ENCODE assay signal across 9 cellular contexts in the genomic region with DNA sequence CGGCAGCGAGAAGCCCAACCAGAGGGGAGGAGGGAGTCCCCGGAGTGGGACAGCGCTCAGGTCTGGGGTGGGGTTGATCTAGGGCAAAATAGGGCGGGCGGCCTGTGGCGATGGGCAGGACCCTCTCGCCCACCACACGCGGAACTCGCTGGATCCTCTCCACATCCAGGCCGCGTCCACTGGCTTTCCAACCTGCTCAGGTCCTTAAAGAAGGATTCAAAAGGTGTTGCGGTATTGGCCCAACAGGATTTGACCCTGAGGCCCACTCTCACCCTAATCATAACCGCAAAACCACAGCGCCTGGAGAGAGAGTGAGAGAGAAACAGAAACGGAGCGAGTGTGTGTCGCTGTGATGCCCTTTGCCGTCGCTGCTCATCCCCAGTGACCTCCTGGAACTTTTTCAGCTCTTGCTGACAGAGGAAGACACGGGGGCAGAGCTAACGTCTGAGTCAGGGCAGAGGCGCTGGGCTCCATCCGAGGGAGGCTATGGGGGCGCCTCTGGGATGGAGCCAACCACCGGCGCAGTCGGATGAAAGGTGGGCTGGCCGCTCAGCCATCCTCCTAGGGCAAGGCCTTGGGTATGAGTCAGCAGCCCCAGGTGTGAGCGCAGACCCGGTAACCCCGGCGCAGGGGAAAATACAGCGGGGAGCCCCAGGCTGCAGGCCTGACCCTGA. TPM values are rescaled to one million over a fixed set of nuclear protein-coding genes. Genes with fewer than 3 reads are reported as not detected.
DNase-seq lines count a peak whose midpoint lies in the region; ATAC-seq, FAIRE-seq and TF ChIP-seq lines count a peak whose summit lies in the region.
"Had no signal": no experiment of that assay in that cellular context is flagged by ENCODE, and none has a peak within 500 bp of the region (broad histone marks: within the 10 kb centered on the region; RNA-seq: fewer than 3 reads in every experiment).

No MANE protein-coding gene starts in this region.

- no peak overlapping the region for H2BK120ac ChIP-seq in H1 (replicated peaks; ENCODE audit: low read depth, low read length)

- peak overlapping the region; percentile 91 for H3K27ac Mint-ChIP-seq in T-helper 17 cell

- H2BK15ac ChIP-seq in H1 (ENCODE audit: low read length): 0 out of 2 replicates have a peak overlapping the region, but pooled peaks have one; percentile 61

- in situ Hi-C loops in KBM-7 (cut with MboI; ENCODE audit: low pct_unique_long_range_greater_than_20kb, low sequenced_read_pairs): no loop called here

- H2BK5ac ChIP-seq in H1 (ENCODE audit: low read depth, low read length): peak overlapping the region; percentile 52; the same call in 1 of the 2 replicates

- no peaks in the 10 kb centered on the region for H4K20me1 ChIP-seq in H1 (replicated peaks in 1 of 2; ENCODE audit: control insufficient read depth in 1 of 2, insufficient read depth in 2 of 2, low read length in 2 of 2)

- H3K36me3 ChIP-seq in H1 (ENCODE audit: control insufficient read depth in 2 of 4, insufficient read depth in 4 of 4, low read length in 3 of 4) (no peaks in the 10 kb centered on the region), right atrium auricular region (no peaks in the 10 kb centered on the region)

- no peak; a peak in 1 of 3 replicates for TF ChIP-seq POLR2A in H1 (IDR thresholded peaks at IDR 0.05; ENCODE audit: control extremely low read depth in 1 of 2, low read depth in 2 of 2, low read length in 2 of 2)

- ATAC-seq in GM21619 (IDR thresholded peaks at IDR 0.05; ENCODE audit: unreplicated experiment) (peak; percentile 39), T-helper 17 cell (peak; percentile 82), GM21576 (IDR thresholded peaks at IDR 0.05; ENCODE audit: unreplicated experiment) (no peak)

- peak in 1 of 3 donors; percentile 38 for DNase-seq in T-helper 17 cell
- DNase-seq in H1 (ENCODE audit: low read depth in 1 of 2, low spot score in 2 of 2): no peak
- peak; percentile 60 for DNase-seq in stimulated activated CD4-positive, alpha-beta T cell treated with anti-CD3 and anti-CD28 coated beads, Interleukin-1b, Interleukin-23, amount 100 ng/mL, for 48 hours
- DNase-seq in KBM-7: no peak
- no peak for DNase-seq in HK-2 (ENCODE audit: unreplicated experiment)
- DNase-seq in right atrium auricular region (ENCODE audit: low spot score): no peak

- H3K9me3 ChIP-seq in T-helper 17 cell (ENCODE audit: control insufficient read depth, low read length, poor library complexity, severe bottlenecking): peaks cover 4% of the 10 kb centered on the region
- H3K9me3 ChIP-seq in H1 (ENCODE audit: insufficient read depth in 2 of 2, low read depth in 1 of 2, low read length in 1 of 2): no peaks in the 10 kb centered on the region
- H3K9me3 ChIP-seq in right atrium auricular region: no peaks in the 10 kb centered on the region

- H3K4me1 Mint-ChIP-seq in T-helper 17 cell: peaks cover 28% of the 10 kb centered on the region

- H3K79me2 ChIP-seq in H1 (ENCODE audit: control insufficient read depth in 1 of 2, insufficient read depth in 2 of 2, low read length in 2 of 2): no peaks in the 10 kb centered on the region

- H3K4me1 ChIP-seq in H1 (replicated peaks in 1 of 4; ENCODE audit: control insufficient read depth in 3 of 4, insufficient read depth in 4 of 4, low read length in 3 of 4): peaks cover 0 to 10% (median 6%) of the 10 kb centered on the region in 4 experiments; a peak in 5 of 7 replicates
- peaks cover 0 to 35% of the 10 kb centered on the region in 2 donors for H3K4me1 ChIP-seq in right atrium auricular region

- H3K79me1 ChIP-seq in H1 (ENCODE audit: low read depth, low read length): no peaks in the 10 kb centered on the region

- no peaks in the 10 kb centered on the region for H3K36me3 Mint-ChIP-seq in T-helper 17 cell (ENCODE audit: low read depth)

- TF ChIP-seq CTCF in H1 (IDR thresholded peaks at IDR 0.05; ENCODE audit: control extremely low read depth in 1 of 3, insufficient read depth in 1 of 3, low read depth in 1 of 3, low read length in 3 of 3) (no peak), right atrium auricular region (IDR thresholded peaks at IDR 0.05) (no peak)

- peak overlapping the region; percentile 85 to 98 for H3K4me2 ChIP-seq in H1 (ENCODE audit: insufficient read depth in 1 of 2, low read depth in 2 of 2, low read length in 2 of 2)

- no peak overlapping the region for H3K14ac ChIP-seq in H1 (ENCODE audit: insufficient read length)

- peak overlapping the region; percentile 85 for H3K4me3 Mint-ChIP-seq in T-helper 17 cell

- no peak for FAIRE-seq in H1 (lab: Jason Lieb, UNC)

- H4K8ac ChIP-seq in H1 (ENCODE audit: extremely low read depth, insufficient read depth, low read length): peak overlapping the region; percentile 90; the same call in 1 of the 2 replicates

- no peak overlapping the region for H2AK5ac ChIP-seq in H1 (ENCODE audit: low read depth, low read length)

- H2BK20ac ChIP-seq in H1 (ENCODE audit: low read length): peak overlapping the region; percentile 80; the same call in 1 of the 2 replicates

- H3K18ac ChIP-seq in H1 (ENCODE audit: extremely low read depth, low read length): peak overlapping the region; percentile 87

- peak overlapping the region; percentile 47; the same call in 1 of the 2 replicates for H2AFZ ChIP-seq in H1 (ENCODE audit: low read length)

- WGBS in H1 (ENCODE audit: extremely low coverage in 1 of 2, insufficient coverage in 1 of 2, insufficient read length in 1 of 2, insufficient replicate concordance in 2 of 2, low coverage in 1 of 2, low lambda C conversion rate in 2 of 2, missing lambda C conversion rate in 1 of 2), 2 experiments: 5% methylated on average over 33 of the region's 35 CpGs; no CpG with 5 or more reads in 1 of the 2 experiments

- H2BK12ac ChIP-seq in H1 (ENCODE audit: low read depth, low read length): 0 out of 2 replicates have a peak overlapping the region, but pooled peaks have one; percentile 60

- H3K23me2 ChIP-seq in H1 (ENCODE audit: low read depth, low read length): peaks cover 26% of the 10 kb centered on the region; the same call in 1 of the 2 replicates

- peaks cover 39% of the 10 kb centered on the region for H3K27me3 Mint-ChIP-seq in T-helper 17 cell

- H3K23ac ChIP-seq in H1 (ENCODE audit: insufficient read length): no peak overlapping the region

- H3K4ac ChIP-seq in H1 (replicated peaks; ENCODE audit: insufficient read length, low read depth, low read length): no peak overlapping the region

- H3K9ac ChIP-seq in H1 (replicated peaks in 1 of 4; ENCODE audit: extremely low read depth in 1 of 4, low read depth in 3 of 4, low read length in 3 of 4): peak overlapping the region in 3 of 4 experiments; percentile 6 to 46 (median 25); a peak in 5 of 7 replicates

- H4K5ac ChIP-seq in H1 (ENCODE audit: insufficient read length, low read depth, low read length): no peak overlapping the region

- H3K27me3 ChIP-seq in H1 (replicated peaks in 1 of 4; ENCODE audit: control insufficient read depth in 3 of 4, extremely low read depth in 1 of 4, insufficient read depth in 3 of 4, low read length in 3 of 4) (peaks cover 0 to 25% (median 16%) of the 10 kb centered on the region in 4 experiments; a peak in 5 of 7 replicates), right atrium auricular region (peaks cover 48 to 70% of the 10 kb centered on the region in 2 donors)

- H4K91ac ChIP-seq in H1 (replicated peaks; ENCODE audit: insufficient read length, low read length): peak overlapping the region; percentile 44

- CTCF ChIA-PET in H1 (lab: Charles Lee; ENCODE audit: partially characterized antibody): interaction anchor here (0.8 to 5.6 kb wide), 15 partner anchors 8 to 295 kb away, joined by 3 to 36 read pairs (median 5); no protein-coding TSS in a partner anchor

- peak overlapping the region; percentile 44 to 65 (median 56) for H3K4me3 ChIP-seq in H1 (ENCODE audit: extremely low read depth in 1 of 4, insufficient read depth in 2 of 4, low read depth in 3 of 4, low read length in 4 of 4)
- peak overlapping the region in 1 of 2 donors; percentile 27 for H3K4me3 ChIP-seq in right atrium auricular region

- H3K27ac ChIP-seq in H1 (ENCODE audit: low read depth, low read length) (no peak overlapping the region), right atrium auricular region (no peak overlapping the region)

- H3K56ac ChIP-seq in H1 (replicated peaks; ENCODE audit: insufficient read length, low read depth, low read length): no peak overlapping the region

- TF ChIP-seq RAD21 in H1 (IDR thresholded peaks at IDR 0.05 in 1 of 2, conservative IDR thresholded peaks at IDR 0.05 in 1 of 2; ENCODE audit: low read depth in 2 of 2, low read length in 2 of 2): no peak

- no peak for TF ChIP-seq EP300 in H1 (IDR thresholded peaks at IDR 0.05; ENCODE audit: borderline replicate concordance in 1 of 2, low read depth in 2 of 2, low read length in 2 of 2)

- POLR2A ChIA-PET in H1 (lab: Charles Lee; ENCODE audit: partially characterized antibody): interaction anchor here (0.7 to 5.1 kb wide), 19 partner anchors 9 to 147 kb away, joined by 3 to 28 read pairs (median 5); partner anchors contain the start of genes OR1F1 and ZSCAN10

RNA-seq across cellular contexts. Expression of gene OR1F1, which starts 16.7 kb away (rescaled TPM):
- total RNA-seq in T-helper 17 cell: not detected
- 0.48 and 0.52 TPM in 2 replicates for total RNA-seq in H1 (2021; fragmentation: NEBNext Ultra II Directional; extraction: Animal tissue kit (Norgen Biotek cat#: 25700))
- polyA plus RNA-seq in H1 (2011; rRNA removed): 0.93 and 1.2 TPM in 2 replicates
- 0.40 TPM for polyA plus RNA-seq in H1 (2011; cell fraction: cytosol; rRNA removed)
- polyA plus RNA-seq in H1 (2011; cell fraction: nucleus; rRNA removed): 0.87 TPM
- 0.40 to 0.48 TPM (median 0.42 TPM) in 3 of 4 replicates, not detected in the other for polyA plus RNA-seq in H1 (2012, experiment 1 of 2)
- not detected for polyA plus RNA-seq in H1 (2012, experiment 2 of 2)
- 0.41 TPM for polyA plus RNA-seq in H1 (2013, experiment 1 of 2)
- polyA plus RNA-seq in H1 (2013, experiment 2 of 2): 0.35 TPM
- 0.82 and 2.6 TPM in 2 replicates for polyA minus RNA-seq in H1 (2011; rRNA and poly(A)+ RNA removed)
- not detected for polyA minus RNA-seq in H1 (2011; cell fraction: cytosol; rRNA and poly(A)+ RNA removed)
- not detected for polyA minus RNA-seq in H1 (2011; cell fraction: nucleus; rRNA and poly(A)+ RNA removed)
- total RNA-seq in right atrium auricular region: not detected
- total RNA-seq: kidney epithelial cell had no signal

RNA-seq across cellular contexts. Expression of gene ZNF213, which starts 36.5 kb away (rescaled TPM):
- total RNA-seq in T-helper 17 cell (1 to 10 TPM; 3.1 to 3.4 TPM), right atrium auricular region (1 to 10 TPM; 7.3 to 7.9 TPM)
- total RNA-seq in H1 (2021; fragmentation: NEBNext Ultra II Directional; extraction: Animal tissue kit (Norgen Biotek cat#: 25700)): 6.9 and 7.3 TPM in 2 replicates
- polyA plus RNA-seq in H1 (2011; rRNA removed): 1.6 and 3.8 TPM in 2 replicates
- 1.6 TPM for polyA plus RNA-seq in H1 (2011; cell fraction: cytosol; rRNA removed)
- polyA plus RNA-seq in H1 (2011; cell fraction: nucleus; rRNA removed): 3.9 TPM
- 6.0 to 8.4 TPM (median 8.4 TPM) in 4 replicates for polyA plus RNA-seq in H1 (2012, experiment 1 of 2)
- 7.1 TPM for polyA plus RNA-seq in H1 (2012, experiment 2 of 2)
- 6.2 TPM for polyA plus RNA-seq in H1 (2013, experiment 1 of 2)
- 6.1 TPM for polyA plus RNA-seq in H1 (2013, experiment 2 of 2)
- polyA minus RNA-seq in H1 (2011; rRNA and poly(A)+ RNA removed): 1.2 and 1.4 TPM in 2 replicates
- 4.2 TPM for polyA minus RNA-seq in H1 (2011; cell fraction: cytosol; rRNA and poly(A)+ RNA removed)
- 3.9 TPM for polyA minus RNA-seq in H1 (2011; cell fraction: nucleus; rRNA and poly(A)+ RNA removed)

RNA-seq across cellular contexts. Expression of gene ZNF205, which starts 58.9 kb away (rescaled TPM):
- total RNA-seq in T-helper 17 cell: not detected
- 17.0 and 19.1 TPM in 2 replicates for total RNA-seq in H1 (2021; fragmentation: NEBNext Ultra II Directional; extraction: Animal tissue kit (Norgen Biotek cat#: 25700))
- polyA plus RNA-seq in H1 (2011; rRNA removed): 19.9 and 28.5 TPM in 2 replicates
- 26.2 TPM for polyA plus RNA-seq in H1 (2011; cell fraction: cytosol; rRNA removed)
- 23.3 TPM for polyA plus RNA-seq in H1 (2011; cell fraction: nucleus; rRNA removed)
- 10.8 to 18.0 TPM (median 16.3 TPM) in 4 replicates for polyA plus RNA-seq in H1 (2012, experiment 1 of 2)
- polyA plus RNA-seq in H1 (2012, experiment 2 of 2): 13.8 TPM
- 9.9 TPM for polyA plus RNA-seq in H1 (2013, experiment 1 of 2)
- polyA plus RNA-seq in H1 (2013, experiment 2 of 2): 10.4 TPM
- polyA minus RNA-seq in H1 (2011; rRNA and poly(A)+ RNA removed): 4.6 and 7.3 TPM in 2 replicates
- 15.5 TPM for polyA minus RNA-seq in H1 (2011; cell fraction: cytosol; rRNA and poly(A)+ RNA removed)
- 9.2 TPM for polyA minus RNA-seq in H1 (2011; cell fraction: nucleus; rRNA and poly(A)+ RNA removed)
- total RNA-seq in right atrium auricular region: 10 to 100 TPM; 10.5 to 12.4 TPM

Comparison
In these comparisons a context has a peak if more than half of its experiments do, and no peak if none do; other contexts are left out.
1. RNA of gene ZNF205, which starts 58.9 kb away (total RNA-seq): 17.0 to 19.1 TPM in H1 and 10.5 to 12.4 TPM in right atrium auricular region; not detected in T-helper 17 cell; every median in the first group is over 10 times any median in the second.